Comparison of ENCODE assay signal across 16 cellular contexts in the genomic region with DNA sequence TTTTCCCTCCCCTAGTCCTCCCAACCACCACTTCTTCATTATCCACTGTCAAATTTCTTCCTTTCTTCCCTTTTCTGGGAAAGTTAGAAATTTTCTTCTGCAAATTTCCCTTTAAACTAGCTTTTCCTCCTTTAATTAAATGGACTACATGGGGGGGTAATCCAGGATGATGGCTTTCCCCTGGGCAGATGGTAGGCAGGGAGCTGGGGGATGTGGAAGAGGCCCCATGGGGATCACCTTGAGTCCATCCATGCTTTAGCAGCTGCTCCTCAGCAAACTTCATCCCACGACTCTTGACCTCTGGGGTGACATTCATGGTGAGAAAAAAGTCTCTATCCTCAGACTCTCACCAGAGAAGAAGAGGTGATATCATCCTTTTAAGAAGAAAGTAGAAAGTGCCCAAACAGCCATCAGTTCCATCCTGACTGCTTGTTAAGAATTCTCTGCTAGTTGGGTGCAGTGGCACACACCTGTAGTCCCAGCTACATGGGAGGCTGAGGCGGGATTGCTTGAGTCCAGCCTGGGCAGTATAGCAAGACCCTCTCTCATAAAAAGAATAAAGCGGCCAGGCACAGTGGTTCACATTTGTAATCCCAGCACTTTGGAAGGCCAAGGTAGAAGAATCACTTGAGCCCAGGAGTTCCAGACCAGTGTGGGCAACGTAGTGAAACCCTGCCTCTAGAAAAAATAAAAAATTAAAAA. TPM values are rescaled to one million over a fixed set of nuclear protein-coding genes. Genes with fewer than 3 reads are reported as not detected.
DNase-seq lines count a peak whose midpoint lies in the region; ATAC-seq and TF ChIP-seq lines count a peak whose summit lies in the region.
"Had no signal": no experiment of that assay in that cellular context is flagged by ENCODE, and none has a peak within 500 bp of the region (broad histone marks: within the 10 kb centered on the region; RNA-seq: fewer than 3 reads in every experiment).

No MANE protein-coding gene starts in this region.

- no peaks in the 10 kb centered on the region for H4K20me1 ChIP-seq in KMS-11 (ENCODE audit: insufficient read depth)

- no peak overlapping the region for H2AFZ ChIP-seq in KMS-11 (ENCODE audit: low read depth)

- TF ChIP-seq CTCF in KMS-11 (conservative IDR thresholded peaks at IDR 0.05; ENCODE audit: low read depth, low read length) (no peak), upper lobe of left lung (IDR thresholded peaks at IDR 0.05) (no peak)

- WGBS in upper lobe of left lung, 2 donors = 97% methylated on average over 4 of the region's 4 CpGs

- H3K9me3 Mint-ChIP-seq in activated CD4-positive, alpha-beta T cell treated with anti-CD3 and anti-CD28 coated beads, Interleukin-2, amount 10 ng/mL, durations not matched to agents 24 days and 14 days = no peaks in the 10 kb centered on the region
- no peaks in the 10 kb centered on the region for H3K9me3 Mint-ChIP-seq in naive B cell

- no peaks in the 10 kb centered on the region for H3K27me3 Mint-ChIP-seq in activated CD4-positive, alpha-beta T cell treated with anti-CD3 and anti-CD28 coated beads, Interleukin-2, amount 10 ng/mL, durations not matched to agents 24 days and 14 days
- H3K27me3 Mint-ChIP-seq in naive B cell = no peaks in the 10 kb centered on the region

- peaks cover 53% of the 10 kb centered on the region for H3K36me3 Mint-ChIP-seq in activated CD4-positive, alpha-beta T cell treated with anti-CD3 and anti-CD28 coated beads, Interleukin-2, amount 10 ng/mL, durations not matched to agents 24 days and 14 days (ENCODE audit: low read depth)
- H3K36me3 Mint-ChIP-seq in naive B cell = peaks cover 14 to 24% of the 10 kb centered on the region in 2 donors

- H3K79me2 ChIP-seq in KMS-11 (ENCODE audit: insufficient read depth, low read depth) = peaks cover 42% of the 10 kb centered on the region

- H3K9me3 ChIP-seq in upper lobe of left lung = no peaks in the 10 kb centered on the region
- H3K9me3 ChIP-seq: Peyer's patch, tibial artery had no signal

- DNase-seq in activated CD4-positive, alpha-beta T cell treated with anti-CD3 and anti-CD28 coated beads, Interleukin-2, amount 10 ng/mL, durations not matched to agents 24 days and 14 days = peak; percentile 53
- DNase-seq in activated CD4-positive, alpha-beta T cell treated with anti-CD3 and anti-CD28 coated beads for 48 hours = no peak
- DNase-seq in naive B cell = no peak
- DNase-seq in upper lobe of left lung = no peak
- no peak for DNase-seq in SHP77 (lab: John Stamatoyannopoulos, UW)
- DNase-seq: caudate nucleus; effector CD8-positive, alpha-beta T cell; EL; left cardiac atrium; midbrain; NCI-H1048; Peyer's patch; stimulated activated CD4-positive, alpha-beta T cell treated with anti-CD3 and anti-CD28 coated beads, Interleukin-2, amount 100 ng/mL, for 48 hours had no signal

- peaks cover 34% of the 10 kb centered on the region; the same call in 1 of the 2 replicates for H3K36me3 ChIP-seq in KMS-11 (ENCODE audit: insufficient read depth)
- peaks cover 0 to 46% (median 22%) of the 10 kb centered on the region in 4 donors for H3K36me3 ChIP-seq in upper lobe of left lung

- no peaks in the 10 kb centered on the region for H3K27me3 ChIP-seq in KMS-11 (ENCODE audit: insufficient read depth, low read depth)
- H3K27me3 ChIP-seq in upper lobe of left lung = no peaks in the 10 kb centered on the region
- H3K27me3 ChIP-seq: Peyer's patch, tibial artery had no signal

- H3K27ac Mint-ChIP-seq in activated CD4-positive, alpha-beta T cell treated with anti-CD3 and anti-CD28 coated beads, Interleukin-2, amount 10 ng/mL, durations not matched to agents 24 days and 14 days = peak overlapping the region; percentile 22
- peak overlapping the region in 4 of 6 donors; percentile 22 to 86 (median 62) for H3K27ac Mint-ChIP-seq in naive B cell

- H3K27ac ChIP-seq in KMS-11 (no peak overlapping the region; the same call in 1 of the 2 replicates), upper lobe of left lung (no peak overlapping the region)
- H3K27ac ChIP-seq: Peyer's patch, tibial artery had no signal

- peaks cover 36% of the 10 kb centered on the region for H3K4me1 Mint-ChIP-seq in activated CD4-positive, alpha-beta T cell treated with anti-CD3 and anti-CD28 coated beads, Interleukin-2, amount 10 ng/mL, durations not matched to agents 24 days and 14 days
- H3K4me1 Mint-ChIP-seq in naive B cell = peaks cover 29 to 42% (median 34%) of the 10 kb centered on the region in 3 donors

- no peak overlapping the region for H3K9ac ChIP-seq in KMS-11

- no peak for TF ChIP-seq EP300 in upper lobe of left lung (IDR thresholded peaks at IDR 0.05)

- ATAC-seq in naive B cell (ENCODE audit: low read depth in 2 of 2) (no peak), upper lobe of left lung (ENCODE audit: low FRiP score in 2 of 2) (no peak)
- ATAC-seq: left cardiac atrium had no signal

- H3K4me3 Mint-ChIP-seq in activated CD4-positive, alpha-beta T cell treated with anti-CD3 and anti-CD28 coated beads, Interleukin-2, amount 10 ng/mL, durations not matched to agents 24 days and 14 days = no peak overlapping the region
- H3K4me3 Mint-ChIP-seq in naive B cell = peak overlapping the region in 1 of 8 donors; percentile 84

- no peak for TF ChIP-seq POLR2A in upper lobe of left lung (IDR thresholded peaks at IDR 0.05)

- H3K4me1 ChIP-seq in KMS-11 (ENCODE audit: low read depth, poor library complexity, severe bottlenecking) = peaks cover 34% of the 10 kb centered on the region
- peaks cover 13 to 24% (median 22%) of the 10 kb centered on the region in 4 donors for H3K4me1 ChIP-seq in upper lobe of left lung

- H3K4me2 ChIP-seq in KMS-11 = peak overlapping the region; percentile 77; the same call in 1 of the 2 replicates

- no peak overlapping the region for H3K4me3 ChIP-seq in KMS-11 (IDR thresholded peaks at IDR 0.05; ENCODE audit: insufficient read depth, low read depth, low read length)
- no peak overlapping the region for H3K4me3 ChIP-seq in upper lobe of left lung
- H3K4me3 ChIP-seq: Peyer's patch, tibial artery had no signal

- intact Hi-C loops in activated CD4-positive, alpha-beta T cell treated with anti-CD3 and anti-CD28 coated beads, Interleukin-2, amount 10 ng/mL, durations not matched to agents 24 days and 14 days (cut with micrococcal nuclease) = no loop called here

RNA-seq across cellular contexts. Expression of gene GPATCH4, which starts 2.4 kb away (rescaled TPM):
- total RNA-seq in activated CD4-positive, alpha-beta T cell treated with anti-CD3 and anti-CD28 coated beads, Interleukin-2, amount 10 ng/mL, durations not matched to agents 24 days and 14 days = 99.0 and 99.2 TPM in 2 replicates
- 10 to 100 TPM; 16.6 to 47.9 (median 28.7) TPM for polyA plus RNA-seq in naive B cell (ENCODE audit: low read depth in 6 of 6)
- 10 to 100 TPM in 5 of 6 donors, 1 to 10 TPM in 1; 5.7 to 26.2 (median 19.4) TPM for total RNA-seq in upper lobe of left lung

RNA-seq across cellular contexts. Expression of gene NAXE, which starts 7.3 kb away (rescaled TPM):
- total RNA-seq in activated CD4-positive, alpha-beta T cell treated with anti-CD3 and anti-CD28 coated beads, Interleukin-2, amount 10 ng/mL, durations not matched to agents 24 days and 14 days = 84.1 and 90.2 TPM in 2 replicates
- 100 to 1,000 TPM in 5 of 6 donors, 10 to 100 TPM in 1; 97.6 to 177 (median 110) TPM for polyA plus RNA-seq in naive B cell (ENCODE audit: low read depth in 6 of 6)
- 10 to 100 TPM; 46.1 to 81.1 (median 60.0) TPM for total RNA-seq in upper lobe of left lung

RNA-seq across cellular contexts. Expression of gene TTC24, which starts 19.4 kb away (rescaled TPM):
- 4.6 and 5.4 TPM in 2 replicates for total RNA-seq in activated CD4-positive, alpha-beta T cell treated with anti-CD3 and anti-CD28 coated beads, Interleukin-2, amount 10 ng/mL, durations not matched to agents 24 days and 14 days
- 1 to 10 TPM in 5 of 6 donors, not detected in 1; 2.4 to 4.5 (median 3.2) TPM for polyA plus RNA-seq in naive B cell (ENCODE audit: low read depth in 6 of 6)
- total RNA-seq in upper lobe of left lung = under 1 TPM in 1 of 6 donors, not detected in 5; 0.20 TPM
- total RNA-seq: left cardiac atrium, osteoblast, Peyer's patch had no signal

RNA-seq across cellular contexts. Expression of gene HAPLN2, which starts 20.3 kb away (rescaled TPM):
- total RNA-seq in activated CD4-positive, alpha-beta T cell treated with anti-CD3 and anti-CD28 coated beads, Interleukin-2, amount 10 ng/mL, durations not matched to agents 24 days and 14 days = not detected in 2 replicates
- not detected for polyA plus RNA-seq in naive B cell (ENCODE audit: low read depth in 6 of 6)
- 1 to 10 TPM in 1 of 6 donors, under 1 TPM in 2, not detected in 3; 0.14 to 5.0 (median 0.37) TPM for total RNA-seq in upper lobe of left lung
- total RNA-seq: osteoblast had no signal

RNA-seq across cellular contexts. Expression of gene IQGAP3, which starts 26.5 kb away (rescaled TPM):
- 10.5 and 11.2 TPM in 2 replicates for total RNA-seq in activated CD4-positive, alpha-beta T cell treated with anti-CD3 and anti-CD28 coated beads, Interleukin-2, amount 10 ng/mL, durations not matched to agents 24 days and 14 days
- not detected for polyA plus RNA-seq in naive B cell (ENCODE audit: low read depth in 6 of 6)
- 10 to 100 TPM in 1 of 6 donors, 1 to 10 TPM in 4, under 1 TPM in 1; under 0.01 to 16.0 (median 2.2) TPM for total RNA-seq in upper lobe of left lung
